1 cellular context compared by ENCODE assay signal in genomic region chr19:2260341-2260751, GRCh38.
TF ChIP-seq lines count a peak whose summit lies in the region.

No MANE protein-coding gene starts in this region.

TF ChIP-seq in GM12878, 131 proteins besides CTCF, POLR2A, EP300 and RAD21 (continues in another document):
- TF ChIP-seq NFIC (IDR thresholded peaks at IDR 0.05; ENCODE audit: low read depth, low read length) (peak; percentile 31; the same call in 1 of the 2 replicates), ZNF384 (IDR thresholded peaks at IDR 0.05; ENCODE audit: borderline replicate concordance, low read depth, low read length) (peak; percentile 88), JUND (IDR thresholded peaks at IDR 0.05; ENCODE audit: low read depth, low read length) (peak; percentile 30; the same call in 1 of the 2 replicates), ATF7 (IDR thresholded peaks at IDR 0.05; ENCODE audit: low read depth) (peak; percentile 96), HDAC6 (IDR thresholded peaks at IDR 0.05; ENCODE audit: unreplicated experiment) (no peak), GATAD2B (conservative IDR thresholded peaks at IDR 0.05; ENCODE audit: low read depth) (peak; percentile 34; the same call in 1 of the 2 replicates), PAX5 (IDR thresholded peaks at IDR 0.05; ENCODE audit: borderline replicate concordance, low read depth, low read length) (no peak), EED (IDR thresholded peaks at IDR 0.05; ENCODE audit: low read depth) (peak; percentile 59), JUNB (IDR thresholded peaks at IDR 0.05) (peak; percentile 59), HDAC2 (IDR thresholded peaks at IDR 0.05) (no peak), MXI1 (IDR thresholded peaks at IDR 0.05; ENCODE audit: low read depth, low read length) (no peak), SMAD1 (IDR thresholded peaks at IDR 0.05; ENCODE audit: low read depth, partially characterized antibody) (no peak), RUNX3 (IDR thresholded peaks at IDR 0.05; ENCODE audit: low read length) (peak; percentile 96), PML (IDR thresholded peaks at IDR 0.05; ENCODE audit: low read length) (no peak), TCF3 (IDR thresholded peaks at IDR 0.05; ENCODE audit: borderline replicate concordance, insufficient read depth, low read depth, low read length) (no peak), DPF2 (IDR thresholded peaks at IDR 0.05) (no peak), CREM (IDR thresholded peaks at IDR 0.05; ENCODE audit: low read depth) (peak; percentile 50; the same call in 1 of the 2 replicates), ASH2L (IDR thresholded peaks at IDR 0.05; ENCODE audit: borderline replicate concordance, low read depth) (no peak), ESRRA (IDR thresholded peaks at IDR 0.05; ENCODE audit: low read length) (no peak), NKRF (conservative IDR thresholded peaks at IDR 0.05) (no peak), TBL1XR1 (IDR thresholded peaks at IDR 0.05; ENCODE audit: low read depth, low read length) (no peak), IRF3 (IDR thresholded peaks at IDR 0.05) (no peak), ATF2 (IDR thresholded peaks at IDR 0.05; ENCODE audit: low read length) (peak; percentile 85), EZH2 (IDR thresholded peaks at IDR 0.05; ENCODE audit: borderline replicate concordance, control insufficient read depth, low read depth, low read length) (no peak), NR2C1 (IDR thresholded peaks at IDR 0.05) (no peak), RBBP5 (conservative IDR thresholded peaks at IDR 0.05) (no peak), CBFB (IDR thresholded peaks at IDR 0.05; ENCODE audit: low read depth) (peak; percentile 63; the same call in 1 of the 2 replicates), CEBPZ (IDR thresholded peaks at IDR 0.05; ENCODE audit: low read depth, low read length) (no peak), BRCA1 (IDR thresholded peaks at IDR 0.05; ENCODE audit: low read depth, low read length) (no peak), NFXL1 (IDR thresholded peaks at IDR 0.05; ENCODE audit: borderline replicate concordance) (no peak), BACH1 (IDR thresholded peaks at IDR 0.05; ENCODE audit: borderline replicate concordance) (no peak), ZSCAN29 (IDR thresholded peaks at IDR 0.05) (no peak), POU2F2 (IDR thresholded peaks at IDR 0.05; ENCODE audit: borderline replicate concordance, low read depth, low read length) (peak; percentile 95), IKZF1 (conservative IDR thresholded peaks at IDR 0.05) (peak; percentile 74), CHD1 (IDR thresholded peaks at IDR 0.05; ENCODE audit: low read depth, low read length) (no peak), SKIL (IDR thresholded peaks at IDR 0.05; ENCODE audit: low read depth, poor library complexity, severe bottlenecking) (peak; percentile 68), IKZF2 (IDR thresholded peaks at IDR 0.05) (peak; percentile 80 to 83), USF2 (IDR thresholded peaks at IDR 0.05; ENCODE audit: borderline replicate concordance, low read depth, low read length) (no peak)
- TF ChIP-seq, protein P1, sequence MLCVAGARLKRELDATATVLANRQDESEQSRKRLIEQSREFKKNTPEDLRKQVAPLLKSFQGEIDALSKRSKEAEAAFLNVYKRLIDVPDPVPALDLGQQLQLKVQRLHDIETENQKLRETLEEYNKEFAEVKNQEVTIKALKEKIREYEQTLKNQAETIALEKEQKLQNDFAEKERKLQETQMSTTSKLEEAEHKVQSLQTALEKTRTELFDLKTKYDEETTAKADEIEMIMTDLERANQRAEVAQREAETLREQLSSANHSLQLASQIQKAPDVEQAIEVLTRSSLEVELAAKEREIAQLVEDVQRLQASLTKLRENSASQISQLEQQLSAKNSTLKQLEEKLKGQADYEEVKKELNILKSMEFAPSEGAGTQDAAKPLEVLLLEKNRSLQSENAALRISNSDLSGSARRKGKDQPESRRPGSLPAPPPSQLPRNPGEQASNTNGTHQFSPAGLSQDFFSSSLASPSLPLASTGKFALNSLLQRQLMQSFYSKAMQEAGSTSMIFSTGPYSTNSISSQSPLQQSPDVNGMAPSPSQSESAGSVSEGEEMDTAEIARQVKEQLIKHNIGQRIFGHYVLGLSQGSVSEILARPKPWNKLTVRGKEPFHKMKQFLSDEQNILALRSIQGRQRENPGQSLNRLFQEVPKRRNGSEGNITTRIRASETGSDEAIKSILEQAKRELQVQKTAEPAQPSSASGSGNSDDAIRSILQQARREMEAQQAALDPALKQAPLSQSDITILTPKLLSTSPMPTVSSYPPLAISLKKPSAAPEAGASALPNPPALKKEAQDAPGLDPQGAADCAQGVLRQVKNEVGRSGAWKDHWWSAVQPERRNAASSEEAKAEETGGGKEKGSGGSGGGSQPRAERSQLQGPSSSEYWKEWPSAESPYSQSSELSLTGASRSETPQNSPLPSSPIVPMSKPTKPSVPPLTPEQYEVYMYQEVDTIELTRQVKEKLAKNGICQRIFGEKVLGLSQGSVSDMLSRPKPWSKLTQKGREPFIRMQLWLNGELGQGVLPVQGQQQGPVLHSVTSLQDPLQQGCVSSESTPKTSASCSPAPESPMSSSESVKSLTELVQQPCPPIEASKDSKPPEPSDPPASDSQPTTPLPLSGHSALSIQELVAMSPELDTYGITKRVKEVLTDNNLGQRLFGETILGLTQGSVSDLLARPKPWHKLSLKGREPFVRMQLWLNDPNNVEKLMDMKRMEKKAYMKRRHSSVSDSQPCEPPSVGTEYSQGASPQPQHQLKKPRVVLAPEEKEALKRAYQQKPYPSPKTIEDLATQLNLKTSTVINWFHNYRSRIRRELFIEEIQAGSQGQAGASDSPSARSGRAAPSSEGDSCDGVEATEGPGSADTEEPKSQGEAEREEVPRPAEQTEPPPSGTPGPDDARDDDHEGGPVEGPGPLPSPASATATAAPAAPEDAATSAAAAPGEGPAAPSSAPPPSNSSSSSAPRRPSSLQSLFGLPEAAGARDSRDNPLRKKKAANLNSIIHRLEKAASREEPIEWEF (IDR thresholded peaks at IDR 0.05; ENCODE audit: insufficient replicate concordance, low read depth, low read length) = no peak
- TF ChIP-seq, protein P2, sequence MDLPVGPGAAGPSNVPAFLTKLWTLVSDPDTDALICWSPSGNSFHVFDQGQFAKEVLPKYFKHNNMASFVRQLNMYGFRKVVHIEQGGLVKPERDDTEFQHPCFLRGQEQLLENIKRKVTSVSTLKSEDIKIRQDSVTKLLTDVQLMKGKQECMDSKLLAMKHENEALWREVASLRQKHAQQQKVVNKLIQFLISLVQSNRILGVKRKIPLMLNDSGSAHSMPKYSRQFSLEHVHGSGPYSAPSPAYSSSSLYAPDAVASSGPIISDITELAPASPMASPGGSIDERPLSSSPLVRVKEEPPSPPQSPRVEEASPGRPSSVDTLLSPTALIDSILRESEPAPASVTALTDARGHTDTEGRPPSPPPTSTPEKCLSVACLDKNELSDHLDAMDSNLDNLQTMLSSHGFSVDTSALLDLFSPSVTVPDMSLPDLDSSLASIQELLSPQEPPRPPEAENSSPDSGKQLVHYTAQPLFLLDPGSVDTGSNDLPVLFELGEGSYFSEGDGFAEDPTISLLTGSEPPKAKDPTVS (IDR thresholded peaks at IDR 0.05; ENCODE audit: low read depth, low read length) = no peak
- TF ChIP-seq, protein P3, sequence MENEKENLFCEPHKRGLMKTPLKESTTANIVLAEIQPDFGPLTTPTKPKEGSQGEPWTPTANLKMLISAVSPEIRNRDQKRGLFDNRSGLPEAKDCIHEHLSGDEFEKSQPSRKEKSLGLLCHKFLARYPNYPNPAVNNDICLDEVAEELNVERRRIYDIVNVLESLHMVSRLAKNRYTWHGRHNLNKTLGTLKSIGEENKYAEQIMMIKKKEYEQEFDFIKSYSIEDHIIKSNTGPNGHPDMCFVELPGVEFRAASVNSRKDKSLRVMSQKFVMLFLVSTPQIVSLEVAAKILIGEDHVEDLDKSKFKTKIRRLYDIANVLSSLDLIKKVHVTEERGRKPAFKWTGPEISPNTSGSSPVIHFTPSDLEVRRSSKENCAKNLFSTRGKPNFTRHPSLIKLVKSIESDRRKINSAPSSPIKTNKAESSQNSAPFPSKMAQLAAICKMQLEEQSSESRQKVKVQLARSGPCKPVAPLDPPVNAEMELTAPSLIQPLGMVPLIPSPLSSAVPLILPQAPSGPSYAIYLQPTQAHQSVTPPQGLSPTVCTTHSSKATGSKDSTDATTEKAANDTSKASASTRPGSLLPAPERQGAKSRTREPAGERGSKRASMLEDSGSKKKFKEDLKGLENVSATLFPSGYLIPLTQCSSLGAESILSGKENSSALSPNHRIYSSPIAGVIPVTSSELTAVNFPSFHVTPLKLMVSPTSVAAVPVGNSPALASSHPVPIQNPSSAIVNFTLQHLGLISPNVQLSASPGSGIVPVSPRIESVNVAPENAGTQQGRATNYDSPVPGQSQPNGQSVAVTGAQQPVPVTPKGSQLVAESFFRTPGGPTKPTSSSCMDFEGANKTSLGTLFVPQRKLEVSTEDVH (IDR thresholded peaks at IDR 0.05; ENCODE audit: low read depth, partially characterized antibody) = no peak
